In the genomic region with DNA sequence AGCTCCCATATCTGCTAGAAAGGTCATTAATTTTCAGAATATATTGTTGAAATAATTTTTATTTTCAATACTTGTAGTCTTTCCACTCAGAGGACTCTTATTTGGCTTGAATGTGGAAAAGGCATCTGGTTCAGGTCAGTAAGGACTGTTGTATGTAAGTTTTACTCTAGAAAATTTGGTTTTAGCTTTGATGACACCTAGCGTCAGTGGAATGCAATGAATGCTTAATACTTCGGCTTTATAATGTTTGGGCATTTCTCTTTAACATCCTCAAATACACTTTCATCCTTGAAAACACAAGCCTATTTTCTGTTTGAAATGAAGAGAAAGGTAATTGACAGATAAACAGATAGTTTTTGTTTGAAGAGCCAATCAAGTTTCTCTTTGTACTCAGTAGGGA, we compare ENCODE assay signal across 13 cellular contexts.
DNase-seq lines count a peak whose midpoint lies in the region; ATAC-seq and TF ChIP-seq lines count a peak whose summit lies in the region.
"Had no signal": no experiment of that assay in that cellular context is flagged by ENCODE, and none has a peak within 500 bp of the region (broad histone marks: within the 10 kb centered on the region; RNA-seq: fewer than 3 reads in every experiment).

No MANE protein-coding gene starts in this region.

- no peak overlapping the region for H3K4me2 ChIP-seq in mesenchymal stem cell (ENCODE audit: low read length, poor library complexity, severe bottlenecking)

- POLR2A ChIA-PET in AG04450 (lab: Yijun Ruan, JAX) = interaction anchor here (1.1 kb wide), 1 partner anchor 51 kb away, joined by 3 read pairs; no protein-coding TSS in a partner anchor

- H3K4ac ChIP-seq in mesenchymal stem cell (ENCODE audit: low read depth in 1 of 2, low read length in 2 of 2) = no peak overlapping the region

- ATAC-seq in HG03196 (IDR thresholded peaks at IDR 0.05; ENCODE audit: unreplicated experiment) = no peak
- ATAC-seq: activated T-helper 17 cell treated with anti-CD3 and anti-CD28 coated beads, Interleukin-2, amount 50 U/mL, for 72 hours; pancreas had no signal

- H3K9me3 ChIP-seq in AG04450 (ENCODE audit: control insufficient read depth, insufficient read depth, low read length) (no peaks in the 10 kb centered on the region), mesenchymal stem cell (ENCODE audit: control insufficient read depth, low read length) (no peaks in the 10 kb centered on the region), HAP-1 (no peaks in the 10 kb centered on the region)
- H3K9me3 ChIP-seq: pancreas, upper lobe of left lung had no signal

- no peak overlapping the region for H2BK5ac ChIP-seq in mesenchymal stem cell (ENCODE audit: low read depth, low read length, poor library complexity, severe bottlenecking)

- TF ChIP-seq CTCF in AG04450 (IDR thresholded peaks at IDR 0.05; ENCODE audit: low read depth, low read length) (peak; percentile 60), choroid plexus epithelial cell (conservative IDR thresholded peaks at IDR 0.05; ENCODE audit: low read depth, low read length) (peak; percentile 51)

- H4K91ac ChIP-seq in mesenchymal stem cell (ENCODE audit: low read length) = no peak overlapping the region

- H3K4me3 ChIP-seq in AG04450 (ENCODE audit: low read depth, low read length) (no peak overlapping the region), choroid plexus epithelial cell (ENCODE audit: low read depth, low read length) (no peak overlapping the region), mesenchymal stem cell (ENCODE audit: insufficient read depth in 1 of 2, low read depth in 1 of 2, low read length in 2 of 2) (no peak overlapping the region), HAP-1 (no peak overlapping the region)
- H3K4me3 ChIP-seq: pancreas, upper lobe of left lung had no signal

- in situ Hi-C loops in HAP-1 (cut with MboI; ENCODE audit: low sequenced_read_pairs) = loop anchor here (25.0 kb wide), 1 partner anchor 345 kb away; no protein-coding TSS in a partner anchor

- no peaks in the 10 kb centered on the region for H3K4me1 ChIP-seq in mesenchymal stem cell (ENCODE audit: control insufficient read depth, insufficient read depth, low read depth, low read length)
- H3K4me1 ChIP-seq in HAP-1 = peaks cover 13% of the 10 kb centered on the region; the same call in 1 of the 2 replicates
- H3K4me1 ChIP-seq: pancreas, upper lobe of left lung had no signal

- H2AK5ac ChIP-seq in mesenchymal stem cell (ENCODE audit: low read length, severe bottlenecking) = no peak overlapping the region

- H3K9ac ChIP-seq in mesenchymal stem cell (ENCODE audit: low read length) = peak overlapping the region; percentile 70

- no peak overlapping the region for H2BK12ac ChIP-seq in mesenchymal stem cell (ENCODE audit: low read length in 2 of 2)

- no CpG with 5 or more reads among the region's 2 CpGs for WGBS in mesenchymal stem cell

- H2AFZ ChIP-seq in mesenchymal stem cell (ENCODE audit: low read depth, low read length) = no peak overlapping the region

- H4K8ac ChIP-seq in mesenchymal stem cell (ENCODE audit: low read length) = no peak overlapping the region

- H3K18ac ChIP-seq in mesenchymal stem cell (ENCODE audit: low read depth in 1 of 2, low read length in 2 of 2) = no peak overlapping the region

- H2BK120ac ChIP-seq in mesenchymal stem cell (ENCODE audit: low read depth, low read length) = no peak overlapping the region

- CTCF ChIA-PET in AG04450 (lab: Charles Lee) = interaction anchor here (0.6 to 4.0 kb wide), 21 partner anchors 10 to 1672 kb away, joined by 3 to 91 read pairs (median 4); partner anchors contain the start of gene SRSF11

- H3K36me3 ChIP-seq in mesenchymal stem cell (ENCODE audit: control insufficient read depth in 1 of 2, insufficient read depth in 2 of 2, low read depth in 1 of 2, low read length in 2 of 2) (peaks cover 0 to 6% of the 10 kb centered on the region in 2 experiments), HAP-1 (replicated peaks) (peaks cover 10% of the 10 kb centered on the region; the same call in 1 of the 2 replicates)

- no peak overlapping the region for H2BK15ac ChIP-seq in mesenchymal stem cell (ENCODE audit: low read depth, poor library complexity, severe bottlenecking)

- DNase-seq in AG04450 (ENCODE audit: low read depth, low spot score) (no peak), LHCN-M2 (ENCODE audit: low read depth) (peak; percentile 46), choroid plexus epithelial cell (ENCODE audit: low read depth) (peak; percentile 68), mesenchymal stem cell (no peak), T1000 (lab: John Stamatoyannopoulos, UW) (no peak), DMS79 (lab: John Stamatoyannopoulos, UW) (no peak), HAP-1 (ENCODE audit: low spot score in 2 of 2) (no peak)
- DNase-seq: activated B cell treated with CpG ODN at 0.5 μM for 24 hours, NCI-H1930, pancreas, upper lobe of left lung had no signal

- no peak overlapping the region for H3K23ac ChIP-seq in mesenchymal stem cell (ENCODE audit: low read length in 2 of 2)

- H3K79me1 ChIP-seq in mesenchymal stem cell (replicated peaks; ENCODE audit: low read length, poor library complexity, severe bottlenecking) = no peaks in the 10 kb centered on the region

- H3K27ac ChIP-seq in AG04450 (ENCODE audit: low read depth, low read length) (no peak overlapping the region), mesenchymal stem cell (ENCODE audit: low read length, poor library complexity, severe bottlenecking) (no peak overlapping the region)
- H3K27ac ChIP-seq: pancreas, upper lobe of left lung had no signal

- H3K27me3 ChIP-seq in AG04450 (ENCODE audit: control insufficient read depth, insufficient read depth, low read length) = no peaks in the 10 kb centered on the region
- H3K27me3 ChIP-seq in mesenchymal stem cell (ENCODE audit: control insufficient read depth in 1 of 2, insufficient read depth in 1 of 2, low read length in 2 of 2) = no peaks in the 10 kb centered on the region
- H3K27me3 ChIP-seq in HAP-1 (ENCODE audit: low read depth) = no peaks in the 10 kb centered on the region
- H3K27me3 ChIP-seq: pancreas, upper lobe of left lung had no signal

- no peak overlapping the region for H3K14ac ChIP-seq in mesenchymal stem cell (ENCODE audit: low read length in 2 of 2)

Comparison
In these comparisons a context has a peak if more than half of its experiments do, and no peak if none do; other contexts are left out.
1. DNase-seq: peak in LHCN-M2 (single experiment) and choroid plexus epithelial cell (single experiment); none in AG04450 (single experiment), mesenchymal stem cell (single experiment), T1000 (single experiment), DMS79 (single experiment) and HAP-1 (0 of 2).